ENCODE assay signal across 1 cellular context in genomic region chr16:10972108-10972955, GRCh38.
TF ChIP-seq lines count a peak whose summit lies in the region.

No MANE protein-coding gene starts in this region.

TF ChIP-seq in K562, 482 proteins besides CTCF, POLR2A, EP300 and RAD21 (continued from another document and continues in another):
- TF ChIP-seq HMGXB4 (CRISPR knock-in tag; IDR thresholded peaks at IDR 0.05) (no peak), STAT5A (IDR thresholded peaks at IDR 0.05; ENCODE audit: borderline replicate concordance, low read length) (peak; percentile 88), DIDO1 (tag; IDR thresholded peaks at IDR 0.05; ENCODE audit: low read depth) (0 out of 2 replicates have a peak, but pooled peaks have one; percentile 14), RREB1 (CRISPR knock-in tag; IDR thresholded peaks at IDR 0.05) (peak; percentile 89), CBX1 (IDR thresholded peaks at IDR 0.05; ENCODE audit: low read depth) (no peak), ZNF12 (CRISPR knock-in tag; IDR thresholded peaks at IDR 0.05) (no peak), ZNF354B (CRISPR knock-in tag; IDR thresholded peaks at IDR 0.05) (no peak), SRSF7 (optimal IDR thresholded peaks at IDR 0.05; ENCODE audit: low read depth, low read length) (no peak), RFX1 (IDR thresholded peaks at IDR 0.05) (no peak), SMARCE1 (IDR thresholded peaks at IDR 0.05) (peak; percentile 99), FUS (optimal IDR thresholded peaks at IDR 0.05; ENCODE audit: low read depth, low read length) (no peak), GTF2E2 (tag; IDR thresholded peaks at IDR 0.05) (no peak; the same call in 1 of the 2 replicates), HDAC3 (IDR thresholded peaks at IDR 0.05; ENCODE audit: borderline replicate concordance, partially characterized antibody) (peak; percentile 95), GATA2 (CRISPR knock-in tag; IDR thresholded peaks at IDR 0.05) (peak; percentile 94), ZNF174 (CRISPR knock-in tag; IDR thresholded peaks at IDR 0.05) (no peak), FOXK1 (CRISPR knock-in tag; IDR thresholded peaks at IDR 0.05; ENCODE audit: borderline replicate concordance) (no peak), SMAD2 (IDR thresholded peaks at IDR 0.05; ENCODE audit: low read depth, low read length) (no peak), CCAR2 (IDR thresholded peaks at IDR 0.05; ENCODE audit: low read depth, low read length) (no peak), ASH1L (IDR thresholded peaks at IDR 0.05; ENCODE audit: borderline replicate concordance, low read depth, partially characterized antibody) (no peak), ZNF830 (CRISPR knock-in tag; IDR thresholded peaks at IDR 0.05) (no peak), HMG20B (CRISPR knock-in tag; IDR thresholded peaks at IDR 0.05) (no peak), E4F1 (CRISPR knock-in tag; IDR thresholded peaks at IDR 0.05; ENCODE audit: borderline replicate concordance) (no peak), PURB (CRISPR knock-in tag; IDR thresholded peaks at IDR 0.05; ENCODE audit: low read depth) (no peak), MECOM (CRISPR knock-in tag; IDR thresholded peaks at IDR 0.05) (peak; percentile 44; the same call in 1 of the 2 replicates), BRD9 (IDR thresholded peaks at IDR 0.05; ENCODE audit: low read depth, partially characterized antibody) (peak; percentile 95), ZNF41 (CRISPR knock-in tag; conservative IDR thresholded peaks at IDR 0.05) (0 out of 2 replicates have a peak, but pooled peaks have one; percentile 43), MLLT1 (IDR thresholded peaks at IDR 0.05) (peak; percentile 80 to 84), SIN3A (IDR thresholded peaks at IDR 0.05; ENCODE audit: borderline replicate concordance in 2 of 2, control insufficient read depth in 1 of 2, low read depth in 2 of 2, low read length in 2 of 2) (no peak), SMAD4 (CRISPR knock-in tag; conservative IDR thresholded peaks at IDR 0.05) (peak; percentile 97), ARHGAP35 (IDR thresholded peaks at IDR 0.05; ENCODE audit: partially characterized antibody) (no peak), HEY1 (CRISPR knock-in tag; IDR thresholded peaks at IDR 0.05; ENCODE audit: borderline replicate concordance) (peak; percentile 32; the same call in 1 of the 2 replicates), SP2 (IDR thresholded peaks at IDR 0.05; ENCODE audit: extremely low read depth, low read depth, low read length, poor library complexity, severe bottlenecking) (no peak)
- TF ChIP-seq, protein P1, sequence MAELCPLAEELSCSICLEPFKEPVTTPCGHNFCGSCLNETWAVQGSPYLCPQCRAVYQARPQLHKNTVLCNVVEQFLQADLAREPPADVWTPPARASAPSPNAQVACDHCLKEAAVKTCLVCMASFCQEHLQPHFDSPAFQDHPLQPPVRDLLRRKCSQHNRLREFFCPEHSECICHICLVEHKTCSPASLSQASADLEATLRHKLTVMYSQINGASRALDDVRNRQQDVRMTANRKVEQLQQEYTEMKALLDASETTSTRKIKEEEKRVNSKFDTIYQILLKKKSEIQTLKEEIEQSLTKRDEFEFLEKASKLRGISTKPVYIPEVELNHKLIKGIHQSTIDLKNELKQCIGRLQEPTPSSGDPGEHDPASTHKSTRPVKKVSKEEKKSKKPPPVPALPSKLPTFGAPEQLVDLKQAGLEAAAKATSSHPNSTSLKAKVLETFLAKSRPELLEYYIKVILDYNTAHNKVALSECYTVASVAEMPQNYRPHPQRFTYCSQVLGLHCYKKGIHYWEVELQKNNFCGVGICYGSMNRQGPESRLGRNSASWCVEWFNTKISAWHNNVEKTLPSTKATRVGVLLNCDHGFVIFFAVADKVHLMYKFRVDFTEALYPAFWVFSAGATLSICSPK (IDR thresholded peaks at IDR 0.05; ENCODE audit: borderline replicate concordance) = 0 out of 2 replicates have a peak, but pooled peaks have one; percentile 25
- TF ChIP-seq, protein P2, sequence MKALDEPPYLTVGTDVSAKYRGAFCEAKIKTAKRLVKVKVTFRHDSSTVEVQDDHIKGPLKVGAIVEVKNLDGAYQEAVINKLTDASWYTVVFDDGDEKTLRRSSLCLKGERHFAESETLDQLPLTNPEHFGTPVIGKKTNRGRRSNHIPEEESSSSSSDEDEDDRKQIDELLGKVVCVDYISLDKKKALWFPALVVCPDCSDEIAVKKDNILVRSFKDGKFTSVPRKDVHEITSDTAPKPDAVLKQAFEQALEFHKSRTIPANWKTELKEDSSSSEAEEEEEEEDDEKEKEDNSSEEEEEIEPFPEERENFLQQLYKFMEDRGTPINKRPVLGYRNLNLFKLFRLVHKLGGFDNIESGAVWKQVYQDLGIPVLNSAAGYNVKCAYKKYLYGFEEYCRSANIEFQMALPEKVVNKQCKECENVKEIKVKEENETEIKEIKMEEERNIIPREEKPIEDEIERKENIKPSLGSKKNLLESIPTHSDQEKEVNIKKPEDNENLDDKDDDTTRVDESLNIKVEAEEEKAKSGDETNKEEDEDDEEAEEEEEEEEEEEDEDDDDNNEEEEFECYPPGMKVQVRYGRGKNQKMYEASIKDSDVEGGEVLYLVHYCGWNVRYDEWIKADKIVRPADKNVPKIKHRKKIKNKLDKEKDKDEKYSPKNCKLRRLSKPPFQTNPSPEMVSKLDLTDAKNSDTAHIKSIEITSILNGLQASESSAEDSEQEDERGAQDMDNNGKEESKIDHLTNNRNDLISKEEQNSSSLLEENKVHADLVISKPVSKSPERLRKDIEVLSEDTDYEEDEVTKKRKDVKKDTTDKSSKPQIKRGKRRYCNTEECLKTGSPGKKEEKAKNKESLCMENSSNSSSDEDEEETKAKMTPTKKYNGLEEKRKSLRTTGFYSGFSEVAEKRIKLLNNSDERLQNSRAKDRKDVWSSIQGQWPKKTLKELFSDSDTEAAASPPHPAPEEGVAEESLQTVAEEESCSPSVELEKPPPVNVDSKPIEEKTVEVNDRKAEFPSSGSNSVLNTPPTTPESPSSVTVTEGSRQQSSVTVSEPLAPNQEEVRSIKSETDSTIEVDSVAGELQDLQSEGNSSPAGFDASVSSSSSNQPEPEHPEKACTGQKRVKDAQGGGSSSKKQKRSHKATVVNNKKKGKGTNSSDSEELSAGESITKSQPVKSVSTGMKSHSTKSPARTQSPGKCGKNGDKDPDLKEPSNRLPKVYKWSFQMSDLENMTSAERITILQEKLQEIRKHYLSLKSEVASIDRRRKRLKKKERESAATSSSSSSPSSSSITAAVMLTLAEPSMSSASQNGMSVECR (CRISPR knock-in tag; IDR thresholded peaks at IDR 0.05) = no peak
- TF ChIP-seq, protein P3, sequence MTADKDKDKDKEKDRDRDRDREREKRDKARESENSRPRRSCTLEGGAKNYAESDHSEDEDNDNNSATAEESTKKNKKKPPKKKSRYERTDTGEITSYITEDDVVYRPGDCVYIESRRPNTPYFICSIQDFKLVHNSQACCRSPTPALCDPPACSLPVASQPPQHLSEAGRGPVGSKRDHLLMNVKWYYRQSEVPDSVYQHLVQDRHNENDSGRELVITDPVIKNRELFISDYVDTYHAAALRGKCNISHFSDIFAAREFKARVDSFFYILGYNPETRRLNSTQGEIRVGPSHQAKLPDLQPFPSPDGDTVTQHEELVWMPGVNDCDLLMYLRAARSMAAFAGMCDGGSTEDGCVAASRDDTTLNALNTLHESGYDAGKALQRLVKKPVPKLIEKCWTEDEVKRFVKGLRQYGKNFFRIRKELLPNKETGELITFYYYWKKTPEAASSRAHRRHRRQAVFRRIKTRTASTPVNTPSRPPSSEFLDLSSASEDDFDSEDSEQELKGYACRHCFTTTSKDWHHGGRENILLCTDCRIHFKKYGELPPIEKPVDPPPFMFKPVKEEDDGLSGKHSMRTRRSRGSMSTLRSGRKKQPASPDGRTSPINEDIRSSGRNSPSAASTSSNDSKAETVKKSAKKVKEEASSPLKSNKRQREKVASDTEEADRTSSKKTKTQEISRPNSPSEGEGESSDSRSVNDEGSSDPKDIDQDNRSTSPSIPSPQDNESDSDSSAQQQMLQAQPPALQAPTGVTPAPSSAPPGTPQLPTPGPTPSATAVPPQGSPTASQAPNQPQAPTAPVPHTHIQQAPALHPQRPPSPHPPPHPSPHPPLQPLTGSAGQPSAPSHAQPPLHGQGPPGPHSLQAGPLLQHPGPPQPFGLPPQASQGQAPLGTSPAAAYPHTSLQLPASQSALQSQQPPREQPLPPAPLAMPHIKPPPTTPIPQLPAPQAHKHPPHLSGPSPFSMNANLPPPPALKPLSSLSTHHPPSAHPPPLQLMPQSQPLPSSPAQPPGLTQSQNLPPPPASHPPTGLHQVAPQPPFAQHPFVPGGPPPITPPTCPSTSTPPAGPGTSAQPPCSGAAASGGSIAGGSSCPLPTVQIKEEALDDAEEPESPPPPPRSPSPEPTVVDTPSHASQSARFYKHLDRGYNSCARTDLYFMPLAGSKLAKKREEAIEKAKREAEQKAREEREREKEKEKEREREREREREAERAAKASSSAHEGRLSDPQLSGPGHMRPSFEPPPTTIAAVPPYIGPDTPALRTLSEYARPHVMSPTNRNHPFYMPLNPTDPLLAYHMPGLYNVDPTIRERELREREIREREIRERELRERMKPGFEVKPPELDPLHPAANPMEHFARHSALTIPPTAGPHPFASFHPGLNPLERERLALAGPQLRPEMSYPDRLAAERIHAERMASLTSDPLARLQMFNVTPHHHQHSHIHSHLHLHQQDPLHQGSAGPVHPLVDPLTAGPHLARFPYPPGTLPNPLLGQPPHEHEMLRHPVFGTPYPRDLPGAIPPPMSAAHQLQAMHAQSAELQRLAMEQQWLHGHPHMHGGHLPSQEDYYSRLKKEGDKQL (CRISPR knock-in tag; IDR thresholded peaks at IDR 0.05; ENCODE audit: borderline replicate concordance) = no peak
